Comparison of ENCODE assay signal across 22 cellular contexts in genomic region chr9:78572266-78572665, GRCh38.
DNase-seq lines count a peak whose midpoint lies in the region; ATAC-seq and TF ChIP-seq lines count a peak whose summit lies in the region.
"Had no signal": no experiment of that assay in that cellular context is flagged by ENCODE, and none has a peak within 500 bp of the region (broad histone marks: within the 10 kb centered on the region; RNA-seq: fewer than 3 reads in every experiment).

No MANE protein-coding gene starts in this region.

- H3K36me3 Mint-ChIP-seq in mesothelial cell of epicardium, result no peaks in the 10 kb centered on the region

- no peaks in the 10 kb centered on the region for H3K9me3 ChIP-seq in HCT116 (ENCODE audit: control insufficient read depth in 1 of 2, insufficient read depth in 1 of 2, low read depth in 1 of 2, low read length in 2 of 2)

- TF ChIP-seq RAD21 in HCT116 (IDR thresholded peaks at IDR 0.05; ENCODE audit: low read depth), result no peak

- POLR2A ChIA-PET in HCT116 (lab: Charles Lee), result no interaction called here

- no peak overlapping the region for H3K9ac ChIP-seq in HCT116 (ENCODE audit: low read length)
- H3K9ac ChIP-seq: KMS-11 had no signal

- H3K4me3 ChIP-seq in HCT116 (replicated peaks in 1 of 2; ENCODE audit: low read depth in 1 of 2, low read length in 2 of 2), result no peak overlapping the region
- H3K4me3 ChIP-seq: SK-N-MC had no signal

- peaks cover 1% of the 10 kb centered on the region for H3K27me3 Mint-ChIP-seq in mesothelial cell of epicardium (ENCODE audit: low read depth)
- H3K27me3 Mint-ChIP-seq: IgD-negative memory B cell had no signal

- peak; percentile 3 for DNase-seq in DMS 273 (lab: John Stamatoyannopoulos, UW; ENCODE audit: unreplicated experiment)
- DNase-seq in DMS 273 treated with DMSO at 0.1 percent for 48 hours (lab: John Stamatoyannopoulos, UW), result no peak
- no peak for DNase-seq in HCT116 (ENCODE audit: low read depth, low spot score)
- DNase-seq in SW480 (ENCODE audit: low spot score), result peak; percentile 80
- DNase-seq in islet precursor cell, result peak; percentile 58
- no peak for DNase-seq in mesothelial cell of epicardium (ENCODE audit: low spot score in 2 of 2, unreplicated experiment in 2 of 2)
- DNase-seq in NCI-H146 treated with DMSO at 0.1 percent for 48 hours (lab: John Stamatoyannopoulos, UW; ENCODE audit: unreplicated experiment), result no peak
- DNase-seq: Calu3, GF-D8, NCI-H1092 treated with DMSO at 0.1 percent for 48 hours, NCI-H1436, NCI-H187 treated with DMSO at 0.1 percent for 48 hours, NCI-H2227 treated with DMSO at 0.1 percent for 48 hours, NCI-H526 treated with DMSO at 0.1 percent for 48 hours, SHP77 treated with DMSO at 0.1 percent for 48 hours had no signal

- intact Hi-C loops in HCT116 (cut with micrococcal nuclease), result no loop called here

- H3K79me2 ChIP-seq in HCT116 (ENCODE audit: insufficient read depth, low read length), result no peaks in the 10 kb centered on the region

- H3K27ac ChIP-seq in HCT116 (ENCODE audit: low read depth, low read length), result no peak overlapping the region
- H3K27ac ChIP-seq: 22Rv1, HL-60, KMS-11, SK-N-MC had no signal

- no peaks in the 10 kb centered on the region for H3K4me1 ChIP-seq in HCT116 (ENCODE audit: control insufficient read depth in 1 of 2, insufficient read depth in 2 of 2, low read length in 2 of 2)

- no TSS peak for BruUV-seq in HCT116 (replicated peaks; lab: Mats Ljungman, UMichigan)

- no peak for TF ChIP-seq CTCF in HCT116 (IDR thresholded peaks at IDR 0.05 in 2 of 3, conservative IDR thresholded peaks at IDR 0.05 in 1 of 3; ENCODE audit: borderline replicate concordance in 1 of 3, insufficient read depth in 1 of 3, low read depth in 2 of 3, low read length in 2 of 3)
- no peak for TF ChIP-seq CTCF in mesothelial cell of epicardium (IDR thresholded peaks at IDR 0.05; ENCODE audit: unreplicated experiment)

- H3K9me2 ChIP-seq in HCT116 (ENCODE audit: insufficient read depth), result no peaks in the 10 kb centered on the region

- CTCF ChIA-PET in HCT116 (lab: Charles Lee), result no interaction called here

- no peaks in the 10 kb centered on the region for H4K20me1 ChIP-seq in HCT116 (ENCODE audit: insufficient read depth)

- no peak for ATAC-seq in HCT116
- no peak for ATAC-seq in GM21381 (IDR thresholded peaks at IDR 0.05; ENCODE audit: unreplicated experiment)
- ATAC-seq: Panc1 had no signal

- no peaks in the 10 kb centered on the region for H3K9me3 Mint-ChIP-seq in mesothelial cell of epicardium
- H3K9me3 Mint-ChIP-seq: IgD-negative memory B cell had no signal

- TF ChIP-seq POLR2A in HCT116 (IDR thresholded peaks at IDR 0.05; ENCODE audit: borderline replicate concordance, extremely low read depth, insufficient read depth, insufficient read length), result no peak

- no peak overlapping the region for H3K4me3 Mint-ChIP-seq in mesothelial cell of epicardium
- H3K4me3 Mint-ChIP-seq: IgD-negative memory B cell had no signal

- H3K36me3 ChIP-seq in HCT116 (ENCODE audit: control insufficient read depth in 1 of 2, insufficient read depth in 2 of 2, low read length in 2 of 2), result no peaks in the 10 kb centered on the region

- peaks cover 26% of the 10 kb centered on the region for H3K4me1 Mint-ChIP-seq in mesothelial cell of epicardium
- H3K4me1 Mint-ChIP-seq: IgD-negative memory B cell had no signal

- H2AFZ ChIP-seq in HCT116 (ENCODE audit: low read depth, low read length, poor library complexity, severe bottlenecking), result no peak overlapping the region

- no peak overlapping the region for H3K4me2 ChIP-seq in HCT116 (ENCODE audit: low read length)
- H3K4me2 ChIP-seq: KMS-11 had no signal

- no peaks in the 10 kb centered on the region for H3K27me3 ChIP-seq in HCT116 (ENCODE audit: insufficient read depth, low read length)

- H3K27ac Mint-ChIP-seq in mesothelial cell of epicardium, result no peak overlapping the region
- H3K27ac Mint-ChIP-seq: IgD-negative memory B cell had no signal

- RAD21 ChIA-PET in HCT116 (lab: Charles Lee; ENCODE audit: low non-redundant PET in 1 of 2, low total read pairs in 2 of 2, uncharacterized antibody in 2 of 2, unreplicated experiment in 2 of 2), result no interaction called here

TF ChIP-seq in HCT116, 20 proteins besides CTCF, POLR2A, EP300 and RAD21:
- TF ChIP-seq TCF7L2 (IDR thresholded peaks at IDR 0.05; ENCODE audit: borderline replicate concordance, extremely low read depth, insufficient read depth, insufficient read length) (peak; percentile 30), SRF (IDR thresholded peaks at IDR 0.05; ENCODE audit: low read depth) (no peak), SP1 (IDR thresholded peaks at IDR 0.05; ENCODE audit: low read depth) (no peak)

Comparison
In these comparisons a context has a peak if more than half of its experiments do, and no peak if none do; other contexts are left out.
1. DNase-seq: peak in DMS 273 (single experiment), SW480 (single experiment) and islet precursor cell (single experiment); none in DMS 273 treated with DMSO at 0.1 percent for 48 hours (single experiment), HCT116 (single experiment), mesothelial cell of epicardium (0 of 2) and NCI-H146 treated with DMSO at 0.1 percent for 48 hours (single experiment).